12 cellular contexts compared by ENCODE assay signal in genomic region chr7:138565451-138566114, GRCh38.
DNase-seq lines count a peak whose midpoint lies in the region; ATAC-seq and TF ChIP-seq lines count a peak whose summit lies in the region.
"Had no signal": no experiment of that assay in that cellular context is flagged by ENCODE, and none has a peak within 500 bp of the region (broad histone marks: within the 10 kb centered on the region; RNA-seq: fewer than 3 reads in every experiment).

No MANE protein-coding gene starts in this region.

- no peaks in the 10 kb centered on the region for H3K27me3 ChIP-seq in foreskin keratinocyte

- H3K9me3 ChIP-seq in T-helper 17 cell (ENCODE audit: control insufficient read depth, low read length, poor library complexity, severe bottlenecking): peaks cover 9% of the 10 kb centered on the region

- peaks cover 19% of the 10 kb centered on the region for H3K36me3 Mint-ChIP-seq in T-helper 17 cell (ENCODE audit: low read depth)

- ATAC-seq in foreskin keratinocyte: no peak
- ATAC-seq in GM19035 (IDR thresholded peaks at IDR 0.05; ENCODE audit: unreplicated experiment): no peak
- no peak for ATAC-seq in T-helper 17 cell
- no peak for ATAC-seq in GM18873 (IDR thresholded peaks at IDR 0.05; ENCODE audit: low FRiP score, unreplicated experiment)

- H3K27ac ChIP-seq in foreskin keratinocyte: no peak overlapping the region

- DNase-seq in A172 (ENCODE audit: low spot score): peak; percentile 14
- DNase-seq in HCEC 1CT: peak; percentile 39
- peak; percentile 6 for DNase-seq in SW480 (ENCODE audit: low spot score)
- peak; percentile 61 to 69 for DNase-seq in foreskin keratinocyte
- DNase-seq in T-helper 17 cell: no peak
- DNase-seq in SK-N-DZ (ENCODE audit: low spot score): no peak
- DNase-seq: glutamatergic neuron, NCI-H1048, occipital lobe had no signal

- no peaks in the 10 kb centered on the region for H3K4me1 ChIP-seq in foreskin keratinocyte

- TF ChIP-seq CTCF in foreskin keratinocyte (conservative IDR thresholded peaks at IDR 0.05): no peak

- H3K4me3 Mint-ChIP-seq in T-helper 17 cell: no peak overlapping the region
- H3K4me3 Mint-ChIP-seq: T-helper 1 cell treated with Interleukin-12 subunit alpha and Interleukin-12 subunit beta and Interleukin-4 antibody, amounts not matched to agents 30 μg/mL and 1 μg/mL, for 36 hours had no signal

- no peak overlapping the region for H3K27ac Mint-ChIP-seq in T-helper 17 cell
- H3K27ac Mint-ChIP-seq: T-helper 1 cell treated with Interleukin-12 subunit alpha and Interleukin-12 subunit beta and Interleukin-4 antibody, amounts not matched to agents 30 μg/mL and 1 μg/mL, for 36 hours had no signal

- H3K4me1 Mint-ChIP-seq in T-helper 17 cell: no peaks in the 10 kb centered on the region

- no peaks in the 10 kb centered on the region for H3K27me3 Mint-ChIP-seq in T-helper 17 cell

Comparison
In these comparisons a context has a peak if more than half of its experiments do, and no peak if none do; other contexts are left out.
1. DNase-seq: peak in A172 (single experiment), HCEC 1CT (single experiment), SW480 (single experiment) and foreskin keratinocyte (2 of 2); none in T-helper 17 cell (0 of 3) and SK-N-DZ (single experiment).